ENCODE assay signal across 29 cellular contexts in the genomic region with DNA sequence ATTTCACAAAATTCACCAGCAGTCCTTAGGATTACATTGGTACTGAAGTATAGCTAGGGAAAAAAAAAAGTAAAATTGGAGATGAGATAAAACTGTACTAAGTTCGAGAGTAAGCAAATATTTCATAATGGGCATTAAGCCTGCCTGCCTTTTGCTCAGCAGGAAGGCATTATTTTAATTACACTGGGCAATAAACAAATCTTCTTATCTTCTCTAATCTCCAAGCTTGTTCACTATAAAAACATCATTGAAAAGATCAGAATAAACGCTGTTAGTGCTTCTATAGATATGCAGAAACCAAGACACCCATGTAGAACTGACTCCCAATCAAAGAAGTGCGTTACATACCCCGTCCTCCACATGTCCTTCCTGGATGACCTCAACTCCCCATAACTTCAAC.
"Had no signal": no experiment of that assay in that cellular context is flagged by ENCODE, and none has a peak within 500 bp of the region (broad histone marks: within the 10 kb centered on the region; RNA-seq: fewer than 3 reads in every experiment).

No MANE protein-coding gene starts in this region.

- H3K27me3 Mint-ChIP-seq: activated CD4-positive, alpha-beta memory T cell treated with anti-CD3 and anti-CD28 coated beads, Interleukin-2, amount 10 ng/mL, durations not matched to agents 7 days and 5 days; activated CD4-positive, alpha-beta T cell treated with anti-CD3 and anti-CD28 coated beads, Interleukin-2, amount 10 ng/mL, durations not matched to agents 7 days and 5 days; activated naive CD4-positive, alpha-beta T cell treated with anti-CD3 and anti-CD28 coated beads, Interleukin-2, amount 10 ng/mL, durations not matched to agents 7 days and 5 days; activated T-cell treated with anti-CD3 and anti-CD28 coated beads, Interleukin-2, amount 50 U/mL, for 24 hours had no signal

- H3K36me3 ChIP-seq: ascending aorta, breast epithelium, cardiac muscle cell, colonic mucosa, esophagus squamous epithelium, gastroesophageal sphincter, heart right ventricle had no signal

- H3K4me1 Mint-ChIP-seq: activated CD4-positive, alpha-beta memory T cell treated with anti-CD3 and anti-CD28 coated beads, Interleukin-2, amount 10 ng/mL, durations not matched to agents 7 days and 5 days; activated CD4-positive, alpha-beta T cell treated with anti-CD3 and anti-CD28 coated beads, Interleukin-2, amount 10 ng/mL, durations not matched to agents 7 days and 5 days; activated naive CD4-positive, alpha-beta T cell treated with anti-CD3 and anti-CD28 coated beads, Interleukin-2, amount 10 ng/mL, durations not matched to agents 7 days and 5 days; activated naive CD8-positive, alpha-beta T cell treated with anti-CD3 and anti-CD28 coated beads, Interleukin-2, amount 10 ng/mL, durations not matched to agents 7 days and 5 days; brain had no signal

- H3K4me1 ChIP-seq: ascending aorta, breast epithelium, colonic mucosa, esophagus squamous epithelium, gastroesophageal sphincter, heart right ventricle had no signal

- H3K4me3 Mint-ChIP-seq: activated CD4-positive, alpha-beta memory T cell treated with anti-CD3 and anti-CD28 coated beads, Interleukin-2, amount 10 ng/mL, durations not matched to agents 7 days and 5 days; activated CD4-positive, alpha-beta T cell treated with anti-CD3 and anti-CD28 coated beads, Interleukin-2, amount 10 ng/mL, durations not matched to agents 7 days and 5 days; activated naive CD4-positive, alpha-beta T cell treated with anti-CD3 and anti-CD28 coated beads, Interleukin-2, amount 10 ng/mL, durations not matched to agents 7 days and 5 days; activated naive CD8-positive, alpha-beta T cell treated with anti-CD3 and anti-CD28 coated beads, Interleukin-2, amount 10 ng/mL, durations not matched to agents 7 days and 5 days; activated T-cell treated with anti-CD3 and anti-CD28 coated beads, Interleukin-2, amount 50 U/mL, for 24 hours; activated T-cell treated with anti-CD3 and anti-CD28 coated beads, Interleukin-2, amount 50 U/mL, for 72 hours; brain; WTC11 had no signal

- H3K9me3 ChIP-seq: ascending aorta, breast epithelium, colonic mucosa, esophagus squamous epithelium, gastroesophageal sphincter, heart right ventricle had no signal

- H3K36me3 Mint-ChIP-seq: activated naive CD4-positive, alpha-beta T cell treated with anti-CD3 and anti-CD28 coated beads, Interleukin-2, amount 10 ng/mL, durations not matched to agents 7 days and 5 days; activated naive CD4-positive, alpha-beta T cell treated with anti-CD3 and anti-CD28 coated beads, Interleukin-2, amount 50 U/mL, for 72 hours; activated naive CD8-positive, alpha-beta T cell treated with anti-CD3 and anti-CD28 coated beads, Interleukin-2, amount 10 ng/mL, durations not matched to agents 7 days and 5 days; brain; WTC11 had no signal

- ATAC-seq: activated naive CD4-positive, alpha-beta T cell treated with anti-CD3 and anti-CD28 coated beads, Interleukin-2, amount 50 U/mL, for 72 hours; activated T-cell treated with anti-CD3 and anti-CD28 coated beads, Interleukin-2, amount 50 U/mL, for 72 hours; gastroesophageal sphincter; heart right ventricle; WTC11 had no signal

- DNase-seq: activated CD4-positive, alpha-beta memory T cell treated with anti-CD3 and anti-CD28 coated beads, Interleukin-2, amount 10 ng/mL, durations not matched to agents 7 days and 5 days; activated CD4-positive, alpha-beta T cell treated with anti-CD3 and anti-CD28 coated beads for 1 hour; activated CD4-positive, alpha-beta T cell treated with anti-CD3 and anti-CD28 coated beads for 4 hours; activated CD4-positive, alpha-beta T cell treated with anti-CD3 and anti-CD28 coated beads, Interleukin-2, amount 10 ng/mL, durations not matched to agents 7 days and 5 days; activated CD4-positive, alpha-beta T cell treated with anti-CD3 and anti-CD28 coated beads, Interleukin-2, amount 50 U/mL, for 4 hours; activated CD8-positive, alpha-beta memory T cell treated with anti-CD3 and anti-CD28 coated beads, Interleukin-2, amount 50 U/mL, for 48 hours; activated gamma-delta T cell; activated naive CD4-positive, alpha-beta T cell; activated naive CD4-positive, alpha-beta T cell treated with anti-CD3 and anti-CD28 coated beads, Interleukin-2, amount 10 ng/mL, durations not matched to agents 7 days and 5 days; activated naive CD8-positive, alpha-beta T cell treated with anti-CD3 and anti-CD28 coated beads, Interleukin-2, amount 10 ng/mL, durations not matched to agents 7 days and 5 days; activated T-cell treated with anti-CD3 and anti-CD28 coated beads for 4 hours; activated T-cell treated with anti-CD3 and anti-CD28 coated beads, Interleukin-2, amount 50 U/mL, for 24 hours; activated T-cell treated with anti-CD3 and anti-CD28 coated beads, Interleukin-2, amount 50 U/mL, for 72 hours; central memory CD4-positive, alpha-beta T cell; cerebellar nuclear complex; colonic mucosa; effector CD8-positive, alpha-beta T cell; esophagus squamous epithelium; foreskin melanocyte; heart right ventricle; T-helper 2 cell had no signal

- H3K27ac Mint-ChIP-seq: activated CD4-positive, alpha-beta memory T cell treated with anti-CD3 and anti-CD28 coated beads, Interleukin-2, amount 10 ng/mL, durations not matched to agents 7 days and 5 days; activated CD4-positive, alpha-beta T cell treated with anti-CD3 and anti-CD28 coated beads, Interleukin-2, amount 10 ng/mL, durations not matched to agents 7 days and 5 days; activated naive CD4-positive, alpha-beta T cell treated with anti-CD3 and anti-CD28 coated beads, Interleukin-2, amount 10 ng/mL, durations not matched to agents 7 days and 5 days; activated naive CD4-positive, alpha-beta T cell treated with anti-CD3 and anti-CD28 coated beads, Interleukin-2, amount 50 U/mL, for 72 hours; activated naive CD8-positive, alpha-beta T cell treated with anti-CD3 and anti-CD28 coated beads, Interleukin-2, amount 10 ng/mL, durations not matched to agents 7 days and 5 days; activated T-cell treated with anti-CD3 and anti-CD28 coated beads, Interleukin-2, amount 50 U/mL, for 24 hours; activated T-cell treated with anti-CD3 and anti-CD28 coated beads, Interleukin-2, amount 50 U/mL, for 72 hours; brain; WTC11 had no signal

- H3K4me3 ChIP-seq: ascending aorta, breast epithelium, cardiac muscle cell, colonic mucosa, esophagus squamous epithelium, gastroesophageal sphincter, heart right ventricle had no signal

- H3K27ac ChIP-seq: ascending aorta, breast epithelium, cardiac muscle cell, colonic mucosa, epithelial cell of prostate, esophagus squamous epithelium, gastroesophageal sphincter, heart right ventricle had no signal

- H3K27me3 ChIP-seq: ascending aorta, breast epithelium, cardiac muscle cell, colonic mucosa, esophagus squamous epithelium, gastroesophageal sphincter, heart right ventricle had no signal

- H3K9me3 Mint-ChIP-seq: activated CD4-positive, alpha-beta T cell treated with anti-CD3 and anti-CD28 coated beads, Interleukin-2, amount 10 ng/mL, durations not matched to agents 7 days and 5 days; activated naive CD8-positive, alpha-beta T cell treated with anti-CD3 and anti-CD28 coated beads, Interleukin-2, amount 10 ng/mL, durations not matched to agents 7 days and 5 days; brain; WTC11 had no signal
